Comparison of ENCODE assay signal across 26 cellular contexts in the genomic region with DNA sequence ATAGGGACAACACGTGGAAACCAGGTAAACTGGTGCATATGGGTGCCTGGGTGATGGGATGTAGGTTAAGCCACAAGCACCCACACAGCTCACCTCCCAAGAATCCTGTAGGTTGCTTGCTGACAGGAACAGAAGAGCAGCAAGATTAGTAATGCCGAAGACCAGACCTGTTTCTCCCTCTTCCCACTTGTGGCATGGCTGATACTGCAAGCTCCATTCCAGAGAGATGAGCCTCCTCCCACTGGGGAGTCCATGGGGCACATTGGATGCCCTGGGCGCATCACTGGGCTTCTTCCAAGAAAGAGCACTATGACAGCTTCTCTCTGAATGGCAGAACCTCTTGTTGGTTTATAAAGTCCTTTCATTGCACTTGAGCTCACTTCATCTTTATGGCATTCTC. TPM values are rescaled to one million over a fixed set of nuclear protein-coding genes. Genes with fewer than 3 reads are reported as not detected.
"Had no signal": no experiment of that assay in that cellular context is flagged by ENCODE, and none has a peak within 500 bp of the region (broad histone marks: within the 10 kb centered on the region; RNA-seq: fewer than 3 reads in every experiment).

No MANE protein-coding gene starts in this region.

- H3K9me3 Mint-ChIP-seq: activated CD4-positive, alpha-beta memory T cell treated with anti-CD3 and anti-CD28 coated beads for 36 hours; activated CD4-positive, alpha-beta T cell treated with anti-CD3 and anti-CD28 coated beads, Interleukin-2, amount 10 ng/mL, durations not matched to agents 24 days and 14 days; activated naive CD4-positive, alpha-beta T cell treated with anti-CD3 and anti-CD28 coated beads, Interleukin-2, amount 10 ng/mL, durations not matched to agents 7 days and 5 days; activated T-cell treated with anti-CD3 and anti-CD28 coated beads, Interleukin-2, amount 50 U/mL, for 24 hours; central memory CD8-positive, alpha-beta T cell; dendritic cell treated with granulocyte-macrophage colony-stimulating factor and Interleukin-4, amounts not matched to agents 40 ng/mL and 50 ng/mL, for 4 days; endodermal cell; natural killer cell; neural progenitor cell had no signal

- H3K4me3 Mint-ChIP-seq: activated CD4-positive, alpha-beta memory T cell treated with anti-CD3 and anti-CD28 coated beads for 36 hours; activated CD4-positive, alpha-beta T cell treated with anti-CD3 and anti-CD28 coated beads, Interleukin-2, amount 10 ng/mL, durations not matched to agents 24 days and 14 days; activated naive CD4-positive, alpha-beta T cell treated with anti-CD3 and anti-CD28 coated beads, Interleukin-2, amount 10 ng/mL, durations not matched to agents 7 days and 5 days; activated T-cell treated with anti-CD3 and anti-CD28 coated beads, Interleukin-2, amount 50 U/mL, for 24 hours; central memory CD8-positive, alpha-beta T cell; dendritic cell treated with granulocyte-macrophage colony-stimulating factor and Interleukin-4, amounts not matched to agents 40 ng/mL and 50 ng/mL, for 4 days; endodermal cell; natural killer cell; neural progenitor cell; T-helper 17 cell had no signal

- H2AFZ ChIP-seq: neural progenitor cell had no signal

- ATAC-seq: esophagus mucosa, gastrocnemius medialis, left lung, natural killer cell, T-helper 17 cell had no signal

- DNase-seq: activated CD4-positive, alpha-beta memory T cell treated with anti-CD3 and anti-CD28 coated beads for 36 hours; activated CD4-positive, alpha-beta T cell treated with anti-CD3 and anti-CD28 coated beads, Interleukin-2, amount 10 ng/mL, durations not matched to agents 24 days and 14 days; activated CD4-positive, CD25-positive, alpha-beta regulatory T cell treated with anti-CD3 and anti-CD28 coated beads, Interleukin-2, amount 50 U/mL, for 72 hours; activated CD8-positive, alpha-beta memory T cell treated with anti-CD3 and anti-CD28 coated beads, Interleukin-2, amount 50 U/mL, for 48 hours; activated gamma-delta T cell; activated naive CD4-positive, alpha-beta T cell treated with anti-CD3 and anti-CD28 coated beads, Interleukin-2, amount 10 ng/mL, durations not matched to agents 7 days and 5 days; activated T-cell treated with anti-CD3 and anti-CD28 coated beads, Interleukin-2, amount 50 U/mL, for 24 hours; amygdala; endodermal cell; gastrocnemius medialis; glutamatergic neuron; left lung; mesendoderm; natural killer cell; occipital lobe; stimulated activated naive CD4-positive, alpha-beta T cell treated with Interleukin-2 at 50 U/mL for 16 hours; T-helper 17 cell; T1000 had no signal

- H3K9me3 ChIP-seq: breast epithelium, gastrocnemius medialis, left lung, right atrium auricular region, tibial nerve had no signal

- H3K36me3 ChIP-seq: breast epithelium, gastrocnemius medialis, left lung, neural progenitor cell, right atrium auricular region, tibial nerve had no signal

- H3K27ac Mint-ChIP-seq: activated CD4-positive, alpha-beta memory T cell treated with anti-CD3 and anti-CD28 coated beads for 36 hours; activated CD4-positive, alpha-beta T cell treated with anti-CD3 and anti-CD28 coated beads, Interleukin-2, amount 10 ng/mL, durations not matched to agents 24 days and 14 days; activated naive CD4-positive, alpha-beta T cell treated with anti-CD3 and anti-CD28 coated beads, Interleukin-2, amount 10 ng/mL, durations not matched to agents 7 days and 5 days; activated T-cell treated with anti-CD3 and anti-CD28 coated beads, Interleukin-2, amount 50 U/mL, for 24 hours; dendritic cell treated with granulocyte-macrophage colony-stimulating factor and Interleukin-4, amounts not matched to agents 40 ng/mL and 50 ng/mL, for 4 days; endodermal cell; natural killer cell; neural progenitor cell; T-helper 17 cell had no signal

- H3K27me3 ChIP-seq: breast epithelium, gastrocnemius medialis, neural progenitor cell, right atrium auricular region, tibial nerve had no signal

- H3K9ac ChIP-seq: neural progenitor cell had no signal

- H3K36me3 Mint-ChIP-seq: activated CD4-positive, alpha-beta memory T cell treated with anti-CD3 and anti-CD28 coated beads for 36 hours; activated naive CD4-positive, alpha-beta T cell treated with anti-CD3 and anti-CD28 coated beads, Interleukin-2, amount 10 ng/mL, durations not matched to agents 7 days and 5 days; natural killer cell; neural progenitor cell had no signal

- H3K4me1 Mint-ChIP-seq: activated naive CD4-positive, alpha-beta T cell treated with anti-CD3 and anti-CD28 coated beads, Interleukin-2, amount 10 ng/mL, durations not matched to agents 7 days and 5 days; T-helper 17 cell had no signal

- H3K27ac ChIP-seq: left lung, neural progenitor cell, right atrium auricular region, tibial nerve had no signal

- H3K4me3 ChIP-seq: breast epithelium, gastrocnemius medialis, left lung, lung, neural progenitor cell, right atrium auricular region, tibial nerve had no signal

- H3K4me2 ChIP-seq: neural progenitor cell had no signal

RNA-seq across cellular contexts. Expression of a gene that starts 44.4 kb away (rescaled TPM):
- total RNA-seq: activated CD4-positive, alpha-beta memory T cell treated with anti-CD3 and anti-CD28 coated beads for 36 hours; activated CD4-positive, alpha-beta T cell treated with anti-CD3 and anti-CD28 coated beads, Interleukin-2, amount 10 ng/mL, durations not matched to agents 24 days and 14 days; T-helper 17 cell had no signal
